13 cellular contexts compared by ENCODE assay signal in the genomic region with DNA sequence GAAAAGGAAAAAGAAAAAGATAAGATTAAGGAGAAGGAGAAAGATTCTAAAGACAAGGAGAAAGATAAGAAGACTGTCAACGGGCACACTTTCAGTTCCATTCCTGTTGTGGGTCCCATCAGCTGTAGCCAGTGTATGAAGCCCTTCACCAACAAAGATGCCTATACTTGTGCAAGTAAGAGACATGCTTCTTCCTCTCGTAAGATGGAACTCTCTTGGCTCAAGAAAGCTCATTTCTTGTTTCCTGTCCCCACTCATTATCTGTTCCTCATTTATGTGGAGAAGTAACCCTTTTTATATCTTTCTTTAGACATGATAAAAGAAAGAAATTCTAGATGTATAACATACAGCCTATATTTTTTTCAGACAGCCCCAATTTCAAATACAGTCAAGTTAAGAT.
DNase-seq lines count a peak whose midpoint lies in the region; ATAC-seq and TF ChIP-seq lines count a peak whose summit lies in the region.
"Had no signal": no experiment of that assay in that cellular context is flagged by ENCODE, and none has a peak within 500 bp of the region (broad histone marks: within the 10 kb centered on the region; RNA-seq: fewer than 3 reads in every experiment).

No MANE protein-coding gene starts in this region.

- H3K4me1 ChIP-seq in thyroid gland, result peaks cover 59 to 61% of the 10 kb centered on the region in 2 donors

- TF ChIP-seq CTCF in HL-60 (IDR thresholded peaks at IDR 0.05; ENCODE audit: insufficient read depth, low read length) (no peak), thyroid gland (IDR thresholded peaks at IDR 0.05) (no peak)

- H3K9me3 ChIP-seq in thyroid gland, result no peaks in the 10 kb centered on the region

- H3K27me3 ChIP-seq in HL-60 (ENCODE audit: insufficient read depth, poor library complexity, severe bottlenecking) (no peaks in the 10 kb centered on the region), thyroid gland (no peaks in the 10 kb centered on the region)

- peak overlapping the region; percentile 99 for H3K27ac Mint-ChIP-seq in activated naive CD4-positive, alpha-beta T cell treated with anti-CD3 and anti-CD28 coated beads for 36 hours
- peak overlapping the region; percentile 100 for H3K27ac Mint-ChIP-seq in activated naive CD8-positive, alpha-beta T cell
- H3K27ac Mint-ChIP-seq: nephron had no signal

- no peaks in the 10 kb centered on the region for H3K9me3 Mint-ChIP-seq in activated naive CD4-positive, alpha-beta T cell treated with anti-CD3 and anti-CD28 coated beads for 36 hours
- H3K9me3 Mint-ChIP-seq in activated naive CD8-positive, alpha-beta T cell (ENCODE audit: low read depth), result no peaks in the 10 kb centered on the region
- H3K9me3 Mint-ChIP-seq: nephron had no signal

- WGBS in thyroid gland, 2 donors, result 37 to 41% methylated on average over 2 of the region's 2 CpGs

- CTCF ChIA-PET in activated naive CD4-positive, alpha-beta T cell treated with anti-CD3 and anti-CD28 coated beads for 36 hours (lab: Charles Lee), result interaction anchor here (1.1 to 4.7 kb wide), 4 partner anchors 9 to 313 kb away, joined by 3 to 31 read pairs (median 4); a partner anchor contains a TSS

- H3K36me3 Mint-ChIP-seq in activated naive CD4-positive, alpha-beta T cell treated with anti-CD3 and anti-CD28 coated beads for 36 hours (ENCODE audit: low read depth), result peaks cover 30% of the 10 kb centered on the region
- peaks cover 4% of the 10 kb centered on the region for H3K36me3 Mint-ChIP-seq in activated naive CD8-positive, alpha-beta T cell

- no peak for ATAC-seq in GM21786 (IDR thresholded peaks at IDR 0.05; ENCODE audit: unreplicated experiment)
- ATAC-seq: Right ventricle myocardium inferior had no signal

- H3K4me3 ChIP-seq in HL-60 (replicated peaks; ENCODE audit: insufficient read depth, low read length), result no peak overlapping the region
- H3K4me3 ChIP-seq in thyroid gland (replicated peaks in 1 of 3), result no peak overlapping the region

- peaks cover 79% of the 10 kb centered on the region for H3K4me1 Mint-ChIP-seq in activated naive CD4-positive, alpha-beta T cell treated with anti-CD3 and anti-CD28 coated beads for 36 hours (ENCODE audit: low read depth)
- H3K4me1 Mint-ChIP-seq in activated naive CD8-positive, alpha-beta T cell (ENCODE audit: low read depth), result peaks cover 83% of the 10 kb centered on the region

- H3K27ac ChIP-seq in HL-60 (replicated peaks) (peak overlapping the region; percentile 7; the same call in 1 of the 2 replicates), thyroid gland (peak overlapping the region; percentile 45 to 98 (median 95))

- TF ChIP-seq POLR2A in thyroid gland (IDR thresholded peaks at IDR 0.05), result no peak

- H3K36me3 ChIP-seq in thyroid gland, result peaks cover 25 to 32% of the 10 kb centered on the region in 2 donors

- peak overlapping the region; percentile 62 for H3K4me3 Mint-ChIP-seq in activated naive CD4-positive, alpha-beta T cell treated with anti-CD3 and anti-CD28 coated beads for 36 hours
- peak overlapping the region; percentile 95 for H3K4me3 Mint-ChIP-seq in activated naive CD8-positive, alpha-beta T cell
- H3K4me3 Mint-ChIP-seq: nephron had no signal

- no peaks in the 10 kb centered on the region for H3K27me3 Mint-ChIP-seq in activated naive CD4-positive, alpha-beta T cell treated with anti-CD3 and anti-CD28 coated beads for 36 hours (ENCODE audit: low read depth)
- no peaks in the 10 kb centered on the region for H3K27me3 Mint-ChIP-seq in activated naive CD8-positive, alpha-beta T cell

- no peak for DNase-seq in activated naive CD4-positive, alpha-beta T cell treated with anti-CD3 and anti-CD28 coated beads for 36 hours
- DNase-seq in activated naive CD4-positive, alpha-beta T cell (lab: John Stamatoyannopoulos, UW), result no peak
- DNase-seq in HL-60 (ENCODE audit: low read depth in 1 of 2, low spot score in 1 of 2) (no peak), thyroid gland (no peak), retina (no peak), GOT3 (lab: John Stamatoyannopoulos, UW) (no peak)
- DNase-seq: cortex of kidney; NCI-H2081 treated with DMSO at 0.1 percent for 48 hours; stimulated activated CD4-positive, alpha-beta T cell treated with anti-CD3 and anti-CD28 coated beads, Interleukin-4, amount 100 ng/mL, for 1 hour had no signal

- intact Hi-C loops in activated naive CD4-positive, alpha-beta T cell treated with anti-CD3 and anti-CD28 coated beads for 36 hours (cut with micrococcal nuclease), result no loop called here
- intact Hi-C loops in thyroid gland (cut with DNase I), result no loop called here
